18 cellular contexts compared by ENCODE assay signal in genomic region chr14:92190768-92191167, GRCh38.
DNase-seq lines count a peak whose midpoint lies in the region; ATAC-seq, FAIRE-seq and TF ChIP-seq lines count a peak whose summit lies in the region.
"Had no signal": no experiment of that assay in that cellular context is flagged by ENCODE, and none has a peak within 500 bp of the region (broad histone marks: within the 10 kb centered on the region; RNA-seq: fewer than 3 reads in every experiment).

No MANE protein-coding gene starts in this region.

- H3K4me2 ChIP-seq in HepG2 (ENCODE audit: low read depth, low read length) = no peak overlapping the region
- H3K4me2 ChIP-seq: BLaER1 had no signal

- FAIRE-seq in HepG2 (lab: Jason Lieb, UNC) = no peak
- FAIRE-seq: GM12878, GM18507, H54 had no signal

- no peaks in the 10 kb centered on the region for H4K20me1 ChIP-seq in HepG2 (ENCODE audit: insufficient read depth, low read length)
- H4K20me1 ChIP-seq: BLaER1 had no signal

- H3K4me1 ChIP-seq in HepG2 (ENCODE audit: insufficient read depth, low read length) = peaks cover 4% of the 10 kb centered on the region
- H3K4me1 ChIP-seq in right lobe of liver = no peaks in the 10 kb centered on the region
- H3K4me1 ChIP-seq: BLaER1, Caco-2 had no signal

- CTCF ChIA-PET in HepG2 (lab: Yijun Ruan, JAX; ENCODE audit: low intra/inter-chr PET ratio, low total read pairs) = no interaction called here

- H3K9me3 ChIP-seq in HepG2 (ENCODE audit: low read length) (no peaks in the 10 kb centered on the region), right lobe of liver (no peaks in the 10 kb centered on the region)
- H3K9me3 ChIP-seq: Caco-2 had no signal

- TF ChIP-seq RAD21 in HepG2 (CRISPR knock-in tag; IDR thresholded peaks at IDR 0.05) = no peak

- TF ChIP-seq CTCF in HepG2 (CRISPR knock-in tag; IDR thresholded peaks at IDR 0.05) (no peak), right lobe of liver (IDR thresholded peaks at IDR 0.05) (no peak), omental fat pad (IDR thresholded peaks at IDR 0.05) (no peak)

- H3K27me3 ChIP-seq in HepG2 (ENCODE audit: control insufficient read depth in 1 of 2, insufficient read depth in 2 of 2, low read length in 2 of 2) = no peaks in the 10 kb centered on the region
- no peaks in the 10 kb centered on the region for H3K27me3 ChIP-seq in right lobe of liver
- H3K27me3 ChIP-seq: BLaER1 had no signal

- H3K9ac ChIP-seq in HepG2 (ENCODE audit: insufficient read depth, low read depth, low read length) = no peak overlapping the region
- H3K9ac ChIP-seq: BLaER1, GM23248 had no signal

- POLR2A ChIA-PET in HepG2 (lab: Yijun Ruan, JAX) = no interaction called here

- no TSS peak for BruUV-seq in HepG2 (replicated peaks; lab: Mats Ljungman, UMichigan)

- 0% methylated on average over 1 of the region's 6 CpGs for WGBS in HepG2 (ENCODE audit: low lambda C conversion rate)
- 84% methylated on average over 3 of the region's 6 CpGs for WGBS in right lobe of liver (ENCODE audit: insufficient coverage, low coverage, low lambda C conversion rate, missing lambda C conversion rate)

- peak; percentile 22; the same call in 2 of the 3 replicates for ATAC-seq in HepG2
- no peak for ATAC-seq in right lobe of liver
- ATAC-seq in omental fat pad (ENCODE audit: low FRiP score) = peak; percentile 23
- ATAC-seq in HG03196 (IDR thresholded peaks at IDR 0.05; ENCODE audit: unreplicated experiment) = no peak
- ATAC-seq: GM12878, HCT116 had no signal

- in situ Hi-C loops in HepG2 (cut with HindIII; ENCODE audit: extremely low pct_ligation_motif_present, low pct_unique_long_range_greater_than_20kb) = no loop called here

- no peak overlapping the region for H2AFZ ChIP-seq in HepG2 (ENCODE audit: low read length)
- H2AFZ ChIP-seq: GM23248 had no signal

- H3K27ac ChIP-seq in HepG2 (ENCODE audit: extremely low read length, insufficient read depth, low read length) (no peak overlapping the region), right lobe of liver (no peak overlapping the region)
- H3K27ac ChIP-seq: BLaER1, GM23248 had no signal

- TF ChIP-seq EP300 in HepG2 (IDR thresholded peaks at IDR 0.05; ENCODE audit: low read depth in 2 of 2, low read length in 2 of 2) (no peak), HepG2 (CRISPR knock-in tag; IDR thresholded peaks at IDR 0.05; ENCODE audit: borderline replicate concordance) (no peak)

- H3K79me2 ChIP-seq in HepG2 (ENCODE audit: insufficient read depth, low read length) = no peaks in the 10 kb centered on the region

- TF ChIP-seq POLR2A in HepG2 (IDR thresholded peaks at IDR 0.05; ENCODE audit: insufficient read depth in 1 of 2, low read depth in 2 of 2, low read length in 2 of 2) (no peak), right lobe of liver (IDR thresholded peaks at IDR 0.05) (no peak)

- DNase-seq in HepG2 (ENCODE audit: low spot score) (no peak), right lobe of liver (no peak), cerebellar cortex (ENCODE audit: low spot score) (peak; percentile 42), omental fat pad (ENCODE audit: low spot score) (no peak), posterior cingulate gyrus (no peak), OCI-M2 (lab: John Stamatoyannopoulos, UW; ENCODE audit: unreplicated experiment) (no peak)
- DNase-seq: 8988T; AML-193; Caco-2; CD8-positive, alpha-beta memory T cell; DMS 273 treated with DMSO at 0.1 percent for 48 hours; GM23248 had no signal

- H3K36me3 ChIP-seq in HepG2 (replicated peaks in 1 of 2; ENCODE audit: control insufficient read depth in 1 of 2, insufficient read depth in 2 of 2, low read length in 2 of 2) (no peaks in the 10 kb centered on the region), right lobe of liver (no peaks in the 10 kb centered on the region)
- H3K36me3 ChIP-seq: BLaER1 had no signal

- H3K4me3 ChIP-seq in HepG2 (replicated peaks in 1 of 3; ENCODE audit: insufficient read depth in 1 of 3, low read depth in 2 of 3, low read length in 3 of 3) (no peak overlapping the region), right lobe of liver (no peak overlapping the region)
- H3K4me3 ChIP-seq: BLaER1, GM12878, GM23248 had no signal

- intact Hi-C loops in HepG2 (cut with micrococcal nuclease; ENCODE audit: unreplicated experiment) (no loop called here), right lobe of liver (cut with DNase I) (no loop called here), posterior cingulate gyrus (cut with DNase I) (no loop called here)

TF ChIP-seq in HepG2, 621 proteins besides CTCF, POLR2A, EP300 and RAD21:
- no peak for TF ChIP-seq ZNF18 (CRISPR knock-in tag; IDR thresholded peaks at IDR 0.05; ENCODE audit: insufficient replicate concordance)
- no peak for TF ChIP-seq CC2D1A (CRISPR knock-in tag; IDR thresholded peaks at IDR 0.05)
- TF ChIP-seq DZIP1 (CRISPR knock-in tag; IDR thresholded peaks at IDR 0.05) = no peak
- TF ChIP-seq CBX2 (IDR thresholded peaks at IDR 0.05; ENCODE audit: low read depth, low read length) = no peak
- no peak for TF ChIP-seq CBX2 (CRISPR knock-in tag; IDR thresholded peaks at IDR 0.05; ENCODE audit: low read depth)
- no peak for TF ChIP-seq HOXA9 (CRISPR knock-in tag; IDR thresholded peaks at IDR 0.05; ENCODE audit: borderline replicate concordance)
- no peak for TF ChIP-seq BATF2 (CRISPR knock-in tag; IDR thresholded peaks at IDR 0.05)
- TF ChIP-seq CBX1 (IDR thresholded peaks at IDR 0.05; ENCODE audit: low read depth) = no peak
- no peak for TF ChIP-seq EHMT2 (IDR thresholded peaks at IDR 0.05; ENCODE audit: borderline replicate concordance, low read depth, low read length)
- no peak for TF ChIP-seq U2AF2 (IDR thresholded peaks at IDR 0.05; ENCODE audit: low read depth, low read length)
- no peak for TF ChIP-seq HDAC1 (CRISPR knock-in tag; IDR thresholded peaks at IDR 0.05)
- TF ChIP-seq HINFP (CRISPR knock-in tag; IDR thresholded peaks at IDR 0.05; ENCODE audit: low read depth) = no peak
- no peak for TF ChIP-seq MYNN (CRISPR knock-in tag; IDR thresholded peaks at IDR 0.05; ENCODE audit: low read depth)
- no peak for TF ChIP-seq HCFC1 (IDR thresholded peaks at IDR 0.05; ENCODE audit: low read depth, low read length)

Comparison
In these comparisons a context has a peak if more than half of its experiments do, and no peak if none do; other contexts are left out.
1. ATAC-seq: peak in HepG2 (single experiment) and omental fat pad (single experiment); none in right lobe of liver (0 of 4) and HG03196 (single experiment).